1 cellular context compared by ENCODE assay signal in genomic region chr4:145316961-145317360, GRCh38.
TF ChIP-seq lines count a peak whose summit lies in the region.

No MANE protein-coding gene starts in this region.

TF ChIP-seq in SK-N-SH, 30 proteins besides CTCF, POLR2A, EP300 and RAD21 (continued from another document):
- no peak for TF ChIP-seq REST (IDR thresholded peaks at IDR 0.05; ENCODE audit: low read depth, low read length)
- no peak for TF ChIP-seq USF2 (IDR thresholded peaks at IDR 0.05; ENCODE audit: borderline replicate concordance, low read depth, low read length)
- TF ChIP-seq NFIC (IDR thresholded peaks at IDR 0.05; ENCODE audit: borderline replicate concordance): peak; percentile 61; the same call in 1 of the 2 replicates
- TF ChIP-seq TEAD4 (IDR thresholded peaks at IDR 0.05; ENCODE audit: borderline replicate concordance, insufficient read depth): peak; percentile 53; the same call in 1 of the 2 replicates
